20 cellular contexts compared by ENCODE assay signal in genomic region chr21:35811115-35811806, GRCh38.
"Had no signal": no experiment of that assay in that cellular context is flagged by ENCODE, and none has a peak within 500 bp of the region (broad histone marks: within the 10 kb centered on the region; RNA-seq: fewer than 3 reads in every experiment).

No MANE protein-coding gene starts in this region.

- H3K4me3 ChIP-seq: coronary artery, upper lobe of right lung had no signal

- H3K4me1 ChIP-seq: foreskin keratinocyte, upper lobe of right lung had no signal

- H3K27me3 ChIP-seq: foreskin keratinocyte, upper lobe of right lung had no signal

- H3K36me3 Mint-ChIP-seq: activated naive CD8-positive, alpha-beta T cell treated with anti-CD3 and anti-CD28 coated beads for 36 hours; naive B cell had no signal

- H3K4me3 Mint-ChIP-seq: activated B cell treated with CpG ODN at 0.5 μM for 24 hours; activated CD4-positive, alpha-beta T cell treated with anti-CD3 and anti-CD28 coated beads for 36 hours; activated naive CD8-positive, alpha-beta T cell treated with anti-CD3 and anti-CD28 coated beads for 36 hours; naive B cell; neural crest cell; T-helper 1 cell treated with Interleukin-12 subunit alpha and Interleukin-12 subunit beta and Interleukin-4 antibody, amounts not matched to agents 30 μg/mL and 1 μg/mL, for 36 hours had no signal

- H3K36me3 ChIP-seq: upper lobe of right lung had no signal

- H3K9me3 Mint-ChIP-seq: activated B cell treated with CpG ODN at 0.5 μM for 24 hours; activated naive CD8-positive, alpha-beta T cell treated with anti-CD3 and anti-CD28 coated beads for 36 hours; naive B cell; T-helper 1 cell treated with Interleukin-12 subunit alpha and Interleukin-12 subunit beta and Interleukin-4 antibody, amounts not matched to agents 30 μg/mL and 1 μg/mL, for 36 hours had no signal

- H3K9me3 ChIP-seq: upper lobe of right lung had no signal

- H3K27ac ChIP-seq: coronary artery, foreskin keratinocyte, upper lobe of right lung had no signal

- H3K27me3 Mint-ChIP-seq: activated naive CD8-positive, alpha-beta T cell treated with anti-CD3 and anti-CD28 coated beads for 36 hours had no signal

- DNase-seq: activated B cell treated with CpG ODN at 0.5 μM for 24 hours; activated CD4-positive, alpha-beta T cell treated with anti-CD3 and anti-CD28 coated beads for 36 hours; activated CD4-positive, alpha-beta T cell treated with anti-CD3 and anti-CD28 coated beads, Interleukin-2, amount 50 U/mL, for 48 hours; activated CD8-positive, alpha-beta memory T cell treated with anti-CD3 and anti-CD28 coated beads, Interleukin-2, amount 50 U/mL, for 48 hours; activated naive CD4-positive, alpha-beta T cell treated with Interleukin-2 at 50 U/mL for 16 hours; activated naive CD8-positive, alpha-beta T cell treated with anti-CD3 and anti-CD28 coated beads for 36 hours; activated T-cell treated with anti-CD3 and anti-CD28 coated beads, Interleukin-2, amount 50 U/mL, for 48 hours; amniotic stem cell; foreskin keratinocyte; naive B cell; occipital lobe; stimulated activated CD4-positive, alpha-beta T cell treated with anti-CD3 and anti-CD28 coated beads, Interleukin-4, amount 100 ng/mL, for 4 hours; stimulated activated naive CD8-positive, alpha-beta T cell treated with anti-CD3 and anti-CD28 coated beads, Interleukin-15, Interleukin-2, amounts not matched to agents 100 U/mL and 50 U/mL, for 24 hours; T1000; upper lobe of right lung had no signal

- H3K4me1 Mint-ChIP-seq: activated B cell treated with CpG ODN at 0.5 μM for 24 hours; activated CD4-positive, alpha-beta T cell treated with anti-CD3 and anti-CD28 coated beads for 36 hours; activated naive CD8-positive, alpha-beta T cell treated with anti-CD3 and anti-CD28 coated beads for 36 hours; naive B cell had no signal

- ATAC-seq: activated CD4-positive, alpha-beta T cell treated with anti-CD3 and anti-CD28 coated beads for 36 hours; foreskin keratinocyte; stimulated activated naive CD8-positive, alpha-beta T cell treated with anti-CD3 and anti-CD28 coated beads, Interleukin-15, Interleukin-2, amounts not matched to agents 100 U/mL and 50 U/mL, for 24 hours; upper lobe of right lung had no signal

- FAIRE-seq: bronchial epithelial cell, islet of Langerhans had no signal
